3 cellular contexts compared by ENCODE assay signal in genomic region chr13:94544922-94545321, GRCh38.
"Had no signal": no experiment of that assay in that cellular context is flagged by ENCODE, and none has a peak within 500 bp of the region (broad histone marks: within the 10 kb centered on the region; RNA-seq: fewer than 3 reads in every experiment).

No MANE protein-coding gene starts in this region.

- ATAC-seq: GM12878 had no signal

- DNase-seq: GDM1, GF-D8 had no signal

- H3K4me3 ChIP-seq: GM12878 had no signal
